ENCODE assay signal across 1 cellular context in the genomic region with DNA sequence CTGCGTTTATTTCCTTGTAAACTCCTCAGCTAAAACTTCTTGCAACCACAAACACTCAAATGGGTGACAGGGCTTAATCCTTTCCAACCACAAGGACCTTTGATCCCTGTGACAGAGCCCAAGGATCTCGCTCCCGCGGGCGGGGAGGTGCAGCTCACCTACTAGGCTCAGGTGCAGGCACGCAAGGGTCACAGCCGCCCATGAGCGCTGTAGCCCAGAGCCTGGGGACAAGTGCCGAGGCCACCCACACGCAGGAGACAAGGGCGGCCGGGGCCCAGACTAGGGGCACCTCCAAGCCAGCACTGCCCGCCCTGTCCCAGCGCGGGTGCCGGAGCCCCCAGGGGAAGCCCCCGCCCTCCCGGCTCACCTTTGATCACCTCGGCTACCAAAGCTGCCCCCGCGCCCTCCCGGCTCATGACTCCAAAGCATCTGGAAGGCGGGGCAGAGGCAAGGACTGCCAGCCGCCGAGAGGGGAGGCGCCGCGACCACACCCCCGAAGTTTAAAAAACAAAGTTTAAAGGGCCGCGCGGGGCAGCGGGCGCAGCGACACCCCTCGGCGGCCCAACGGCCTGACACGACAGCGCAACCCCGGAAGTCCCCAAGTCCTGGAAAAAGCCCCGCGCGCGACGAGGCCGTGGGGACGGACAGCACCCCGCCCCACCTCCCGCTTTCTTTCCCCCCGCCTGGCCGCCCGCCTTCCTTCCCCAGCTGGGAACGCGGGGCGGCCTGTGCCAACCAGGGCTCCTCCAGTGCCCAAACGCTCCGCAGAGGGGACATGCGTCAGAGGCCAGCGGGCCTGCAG.
TF ChIP-seq lines count a peak whose summit lies in the region.

No MANE protein-coding gene starts in this region.

TF ChIP-seq in GM12878, 131 proteins besides CTCF, POLR2A, EP300 and RAD21 (continued from another document and continues in another):
- TF ChIP-seq, protein P1, sequence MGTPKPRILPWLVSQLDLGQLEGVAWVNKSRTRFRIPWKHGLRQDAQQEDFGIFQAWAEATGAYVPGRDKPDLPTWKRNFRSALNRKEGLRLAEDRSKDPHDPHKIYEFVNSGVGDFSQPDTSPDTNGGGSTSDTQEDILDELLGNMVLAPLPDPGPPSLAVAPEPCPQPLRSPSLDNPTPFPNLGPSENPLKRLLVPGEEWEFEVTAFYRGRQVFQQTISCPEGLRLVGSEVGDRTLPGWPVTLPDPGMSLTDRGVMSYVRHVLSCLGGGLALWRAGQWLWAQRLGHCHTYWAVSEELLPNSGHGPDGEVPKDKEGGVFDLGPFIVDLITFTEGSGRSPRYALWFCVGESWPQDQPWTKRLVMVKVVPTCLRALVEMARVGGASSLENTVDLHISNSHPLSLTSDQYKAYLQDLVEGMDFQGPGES (IDR thresholded peaks at IDR 0.05), result no peak
- TF ChIP-seq BCL11A (IDR thresholded peaks at IDR 0.05; ENCODE audit: low read depth, low read length), result no peak
- TF ChIP-seq, protein P2, sequence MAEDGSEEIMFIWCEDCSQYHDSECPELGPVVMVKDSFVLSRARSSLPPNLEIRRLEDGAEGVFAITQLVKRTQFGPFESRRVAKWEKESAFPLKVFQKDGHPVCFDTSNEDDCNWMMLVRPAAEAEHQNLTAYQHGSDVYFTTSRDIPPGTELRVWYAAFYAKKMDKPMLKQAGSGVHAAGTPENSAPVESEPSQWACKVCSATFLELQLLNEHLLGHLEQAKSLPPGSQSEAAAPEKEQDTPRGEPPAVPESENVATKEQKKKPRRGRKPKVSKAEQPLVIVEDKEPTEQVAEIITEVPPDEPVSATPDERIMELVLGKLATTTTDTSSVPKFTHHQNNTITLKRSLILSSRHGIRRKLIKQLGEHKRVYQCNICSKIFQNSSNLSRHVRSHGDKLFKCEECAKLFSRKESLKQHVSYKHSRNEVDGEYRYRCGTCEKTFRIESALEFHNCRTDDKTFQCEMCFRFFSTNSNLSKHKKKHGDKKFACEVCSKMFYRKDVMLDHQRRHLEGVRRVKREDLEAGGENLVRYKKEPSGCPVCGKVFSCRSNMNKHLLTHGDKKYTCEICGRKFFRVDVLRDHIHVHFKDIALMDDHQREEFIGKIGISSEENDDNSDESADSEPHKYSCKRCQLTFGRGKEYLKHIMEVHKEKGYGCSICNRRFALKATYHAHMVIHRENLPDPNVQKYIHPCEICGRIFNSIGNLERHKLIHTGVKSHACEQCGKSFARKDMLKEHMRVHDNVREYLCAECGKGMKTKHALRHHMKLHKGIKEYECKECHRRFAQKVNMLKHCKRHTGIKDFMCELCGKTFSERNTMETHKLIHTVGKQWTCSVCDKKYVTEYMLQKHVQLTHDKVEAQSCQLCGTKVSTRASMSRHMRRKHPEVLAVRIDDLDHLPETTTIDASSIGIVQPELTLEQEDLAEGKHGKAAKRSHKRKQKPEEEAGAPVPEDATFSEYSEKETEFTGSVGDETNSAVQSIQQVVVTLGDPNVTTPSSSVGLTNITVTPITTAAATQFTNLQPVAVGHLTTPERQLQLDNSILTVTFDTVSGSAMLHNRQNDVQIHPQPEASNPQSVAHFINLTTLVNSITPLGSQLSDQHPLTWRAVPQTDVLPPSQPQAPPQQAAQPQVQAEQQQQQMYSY (CRISPR knock-in tag; IDR thresholded peaks at IDR 0.05), result no peak
- TF ChIP-seq RCOR1 (conservative IDR thresholded peaks at IDR 0.05; ENCODE audit: low read depth, low read length), result no peak
- TF ChIP-seq SIN3A (IDR thresholded peaks at IDR 0.05; ENCODE audit: low read depth, low read length), result peak; percentile 90
- TF ChIP-seq POLR2AphosphoS5 (IDR thresholded peaks at IDR 0.05; ENCODE audit: low read length), result peak; percentile 36; the same call in 1 of the 2 replicates
- TF ChIP-seq CEBPB (IDR thresholded peaks at IDR 0.05; ENCODE audit: borderline replicate concordance in 1 of 2, low read depth in 2 of 2, low read length in 2 of 2), result no peak
- TF ChIP-seq BRCA1 (IDR thresholded peaks at IDR 0.05; ENCODE audit: low read depth, low read length), result no peak
- TF ChIP-seq SMARCA5 (IDR thresholded peaks at IDR 0.05), result 0 out of 2 replicates have a peak, but pooled peaks have one; percentile 38
- TF ChIP-seq ASH2L (IDR thresholded peaks at IDR 0.05; ENCODE audit: borderline replicate concordance, low read depth), result no peak
- TF ChIP-seq, protein P3, sequence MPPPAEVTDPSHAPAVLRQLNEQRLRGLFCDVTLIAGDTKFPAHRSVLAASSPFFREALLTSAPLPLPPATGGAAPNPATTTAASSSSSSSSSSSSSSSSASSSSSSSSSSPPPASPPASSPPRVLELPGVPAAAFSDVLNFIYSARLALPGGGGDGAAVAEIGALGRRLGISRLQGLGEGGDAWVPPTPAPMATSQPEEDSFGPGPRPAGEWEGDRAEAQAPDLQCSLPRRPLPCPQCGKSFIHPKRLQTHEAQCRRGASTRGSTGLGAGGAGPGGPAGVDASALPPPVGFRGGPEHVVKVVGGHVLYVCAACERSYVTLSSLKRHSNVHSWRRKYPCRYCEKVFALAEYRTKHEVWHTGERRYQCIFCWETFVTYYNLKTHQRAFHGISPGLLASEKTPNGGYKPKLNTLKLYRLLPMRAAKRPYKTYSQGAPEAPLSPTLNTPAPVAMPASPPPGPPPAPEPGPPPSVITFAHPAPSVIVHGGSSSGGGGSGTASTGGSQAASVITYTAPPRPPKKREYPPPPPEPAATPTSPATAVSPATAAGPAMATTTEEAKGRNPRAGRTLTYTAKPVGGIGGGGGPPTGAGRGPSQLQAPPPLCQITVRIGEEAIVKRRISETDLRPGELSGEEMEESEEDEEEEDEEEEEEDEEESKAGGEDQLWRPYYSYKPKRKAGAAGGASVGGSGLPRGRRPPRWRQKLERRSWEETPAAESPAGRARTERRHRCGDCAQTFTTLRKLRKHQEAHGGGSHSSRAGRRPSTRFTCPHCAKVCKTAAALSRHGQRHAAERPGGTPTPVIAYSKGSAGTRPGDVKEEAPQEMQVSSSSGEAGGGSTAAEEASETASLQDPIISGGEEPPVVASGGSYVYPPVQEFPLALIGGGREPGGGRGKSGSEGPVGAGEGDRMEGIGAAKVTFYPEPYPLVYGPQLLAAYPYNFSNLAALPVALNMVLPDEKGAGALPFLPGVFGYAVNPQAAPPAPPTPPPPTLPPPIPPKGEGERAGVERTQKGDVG (CRISPR knock-in tag; IDR thresholded peaks at IDR 0.05), result no peak
- TF ChIP-seq RFX5 (IDR thresholded peaks at IDR 0.05; ENCODE audit: low read depth, low read length), result no peak
- TF ChIP-seq, protein P4, sequence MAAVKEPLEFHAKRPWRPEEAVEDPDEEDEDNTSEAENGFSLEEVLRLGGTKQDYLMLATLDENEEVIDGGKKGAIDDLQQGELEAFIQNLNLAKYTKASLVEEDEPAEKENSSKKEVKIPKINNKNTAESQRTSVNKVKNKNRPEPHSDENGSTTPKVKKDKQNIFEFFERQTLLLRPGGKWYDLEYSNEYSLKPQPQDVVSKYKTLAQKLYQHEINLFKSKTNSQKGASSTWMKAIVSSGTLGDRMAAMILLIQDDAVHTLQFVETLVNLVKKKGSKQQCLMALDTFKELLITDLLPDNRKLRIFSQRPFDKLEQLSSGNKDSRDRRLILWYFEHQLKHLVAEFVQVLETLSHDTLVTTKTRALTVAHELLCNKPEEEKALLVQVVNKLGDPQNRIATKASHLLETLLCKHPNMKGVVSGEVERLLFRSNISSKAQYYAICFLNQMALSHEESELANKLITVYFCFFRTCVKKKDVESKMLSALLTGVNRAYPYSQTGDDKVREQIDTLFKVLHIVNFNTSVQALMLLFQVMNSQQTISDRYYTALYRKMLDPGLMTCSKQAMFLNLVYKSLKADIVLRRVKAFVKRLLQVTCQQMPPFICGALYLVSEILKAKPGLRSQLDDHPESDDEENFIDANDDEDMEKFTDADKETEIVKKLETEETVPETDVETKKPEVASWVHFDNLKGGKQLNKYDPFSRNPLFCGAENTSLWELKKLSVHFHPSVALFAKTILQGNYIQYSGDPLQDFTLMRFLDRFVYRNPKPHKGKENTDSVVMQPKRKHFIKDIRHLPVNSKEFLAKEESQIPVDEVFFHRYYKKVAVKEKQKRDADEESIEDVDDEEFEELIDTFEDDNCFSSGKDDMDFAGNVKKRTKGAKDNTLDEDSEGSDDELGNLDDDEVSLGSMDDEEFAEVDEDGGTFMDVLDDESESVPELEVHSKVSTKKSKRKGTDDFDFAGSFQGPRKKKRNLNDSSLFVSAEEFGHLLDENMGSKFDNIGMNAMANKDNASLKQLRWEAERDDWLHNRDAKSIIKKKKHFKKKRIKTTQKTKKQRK (IDR thresholded peaks at IDR 0.05; ENCODE audit: low read depth, low read length), result no peak
- TF ChIP-seq, protein P5, sequence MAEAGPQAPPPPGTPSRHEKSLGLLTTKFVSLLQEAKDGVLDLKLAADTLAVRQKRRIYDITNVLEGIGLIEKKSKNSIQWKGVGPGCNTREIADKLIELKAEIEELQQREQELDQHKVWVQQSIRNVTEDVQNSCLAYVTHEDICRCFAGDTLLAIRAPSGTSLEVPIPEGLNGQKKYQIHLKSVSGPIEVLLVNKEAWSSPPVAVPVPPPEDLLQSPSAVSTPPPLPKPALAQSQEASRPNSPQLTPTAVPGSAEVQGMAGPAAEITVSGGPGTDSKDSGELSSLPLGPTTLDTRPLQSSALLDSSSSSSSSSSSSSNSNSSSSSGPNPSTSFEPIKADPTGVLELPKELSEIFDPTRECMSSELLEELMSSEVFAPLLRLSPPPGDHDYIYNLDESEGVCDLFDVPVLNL (IDR thresholded peaks at IDR 0.05; ENCODE audit: low read depth, low read length), result peak; percentile 61; the same call in 1 of the 2 replicates
- TF ChIP-seq NBN (IDR thresholded peaks at IDR 0.05), result peak; percentile 60; the same call in 1 of the 2 replicates
- TF ChIP-seq ZNF24 (IDR thresholded peaks at IDR 0.05), result no peak
- TF ChIP-seq MYB (IDR thresholded peaks at IDR 0.05; ENCODE audit: borderline replicate concordance, low read depth, low read length), result no peak
- TF ChIP-seq SIX5 (IDR thresholded peaks at IDR 0.05; ENCODE audit: low read depth, low read length, severe bottlenecking), result no peak
- TF ChIP-seq, protein P6, sequence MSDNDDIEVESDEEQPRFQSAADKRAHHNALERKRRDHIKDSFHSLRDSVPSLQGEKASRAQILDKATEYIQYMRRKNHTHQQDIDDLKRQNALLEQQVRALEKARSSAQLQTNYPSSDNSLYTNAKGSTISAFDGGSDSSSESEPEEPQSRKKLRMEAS (IDR thresholded peaks at IDR 0.05; ENCODE audit: low read depth, low read length), result no peak; the same call in 1 of the 2 replicates
- peak; percentile 67; the same call in 1 of the 2 replicates for TF ChIP-seq MXI1 (IDR thresholded peaks at IDR 0.05; ENCODE audit: low read depth, low read length)
- TF ChIP-seq SREBF1 (IDR thresholded peaks at IDR 0.05; ENCODE audit: low read length), result no peak
- TF ChIP-seq POU2F2 (IDR thresholded peaks at IDR 0.05; ENCODE audit: borderline replicate concordance, low read depth, low read length), result 0 out of 3 replicates have a peak, but pooled peaks have one; percentile 29
- TF ChIP-seq NR2C1 (IDR thresholded peaks at IDR 0.05), result peak; percentile 5; the same call in 1 of the 2 replicates
- no peak for TF ChIP-seq GABPA (IDR thresholded peaks at IDR 0.05; ENCODE audit: low read depth)
- TF ChIP-seq KAT2A (conservative IDR thresholded peaks at IDR 0.05; ENCODE audit: control insufficient read depth, low read depth, low read length), result no peak
- TF ChIP-seq MTA3 (IDR thresholded peaks at IDR 0.05; ENCODE audit: borderline replicate concordance, low read length), result no peak
- TF ChIP-seq RELA (IDR thresholded peaks at IDR 0.05; ENCODE audit: borderline replicate concordance, partially characterized antibody), result peak; percentile 65
- TF ChIP-seq SUZ12 (IDR thresholded peaks at IDR 0.05; ENCODE audit: unreplicated experiment), result no peak
- TF ChIP-seq CHD4 (IDR thresholded peaks at IDR 0.05), result no peak
- TF ChIP-seq SMC3 (IDR thresholded peaks at IDR 0.05; ENCODE audit: borderline replicate concordance, low read length), result peak; percentile 27; the same call in 1 of the 2 replicates
- TF ChIP-seq, protein P7, sequence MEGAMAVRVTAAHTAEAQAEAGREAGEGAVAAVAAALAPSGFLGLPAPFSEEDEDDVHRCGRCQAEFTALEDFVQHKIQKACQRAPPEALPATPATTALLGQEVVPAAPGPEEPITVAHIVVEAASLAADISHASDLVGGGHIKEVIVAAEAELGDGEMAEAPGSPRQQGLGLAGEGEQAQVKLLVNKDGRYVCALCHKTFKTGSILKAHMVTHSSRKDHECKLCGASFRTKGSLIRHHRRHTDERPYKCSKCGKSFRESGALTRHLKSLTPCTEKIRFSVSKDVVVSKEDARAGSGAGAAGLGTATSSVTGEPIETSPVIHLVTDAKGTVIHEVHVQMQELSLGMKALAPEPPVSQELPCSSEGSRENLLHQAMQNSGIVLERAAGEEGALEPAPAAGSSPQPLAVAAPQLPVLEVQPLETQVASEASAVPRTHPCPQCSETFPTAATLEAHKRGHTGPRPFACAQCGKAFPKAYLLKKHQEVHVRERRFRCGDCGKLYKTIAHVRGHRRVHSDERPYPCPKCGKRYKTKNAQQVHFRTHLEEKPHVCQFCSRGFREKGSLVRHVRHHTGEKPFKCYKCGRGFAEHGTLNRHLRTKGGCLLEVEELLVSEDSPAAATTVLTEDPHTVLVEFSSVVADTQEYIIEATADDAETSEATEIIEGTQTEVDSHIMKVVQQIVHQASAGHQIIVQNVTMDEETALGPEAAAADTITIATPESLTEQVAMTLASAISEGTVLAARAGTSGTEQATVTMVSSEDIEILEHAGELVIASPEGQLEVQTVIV (IDR thresholded peaks at IDR 0.05; ENCODE audit: borderline replicate concordance, partially characterized antibody), result peak; percentile 65
- no peak for TF ChIP-seq NFIC (IDR thresholded peaks at IDR 0.05; ENCODE audit: low read depth, low read length)
- no peak for TF ChIP-seq SREBF2 (IDR thresholded peaks at IDR 0.05; ENCODE audit: low read length)
- no peak for TF ChIP-seq NFYA (IDR thresholded peaks at IDR 0.05; ENCODE audit: borderline replicate concordance, low read depth, low read length)
- TF ChIP-seq FOXM1 (IDR thresholded peaks at IDR 0.05; ENCODE audit: low read depth, low read length), result no peak
- no peak for TF ChIP-seq KDM1A (IDR thresholded peaks at IDR 0.05; ENCODE audit: borderline replicate concordance)
- no peak for TF ChIP-seq NFXL1 (IDR thresholded peaks at IDR 0.05; ENCODE audit: borderline replicate concordance)
- TF ChIP-seq GATAD2B (conservative IDR thresholded peaks at IDR 0.05; ENCODE audit: low read depth), result peak; percentile 85; the same call in 1 of the 2 replicates
- TF ChIP-seq, protein P8, sequence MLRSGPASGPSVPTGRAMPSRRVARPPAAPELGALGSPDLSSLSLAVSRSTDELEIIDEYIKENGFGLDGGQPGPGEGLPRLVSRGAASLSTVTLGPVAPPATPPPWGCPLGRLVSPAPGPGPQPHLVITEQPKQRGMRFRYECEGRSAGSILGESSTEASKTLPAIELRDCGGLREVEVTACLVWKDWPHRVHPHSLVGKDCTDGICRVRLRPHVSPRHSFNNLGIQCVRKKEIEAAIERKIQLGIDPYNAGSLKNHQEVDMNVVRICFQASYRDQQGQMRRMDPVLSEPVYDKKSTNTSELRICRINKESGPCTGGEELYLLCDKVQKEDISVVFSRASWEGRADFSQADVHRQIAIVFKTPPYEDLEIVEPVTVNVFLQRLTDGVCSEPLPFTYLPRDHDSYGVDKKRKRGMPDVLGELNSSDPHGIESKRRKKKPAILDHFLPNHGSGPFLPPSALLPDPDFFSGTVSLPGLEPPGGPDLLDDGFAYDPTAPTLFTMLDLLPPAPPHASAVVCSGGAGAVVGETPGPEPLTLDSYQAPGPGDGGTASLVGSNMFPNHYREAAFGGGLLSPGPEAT (IDR thresholded peaks at IDR 0.05; ENCODE audit: low read depth), result peak; percentile 64; the same call in 1 of the 2 replicates
- TF ChIP-seq LARP7 (IDR thresholded peaks at IDR 0.05), result 0 out of 2 replicates have a peak, but pooled peaks have one; percentile 7
- no peak for TF ChIP-seq CBX3 (IDR thresholded peaks at IDR 0.05; ENCODE audit: borderline replicate concordance, low read depth)
- TF ChIP-seq PAX8 (IDR thresholded peaks at IDR 0.05), result no peak
- no peak for TF ChIP-seq SRF (IDR thresholded peaks at IDR 0.05; ENCODE audit: low read depth in 2 of 2, low read length in 2 of 2)
- TF ChIP-seq RUNX3 (IDR thresholded peaks at IDR 0.05; ENCODE audit: low read length), result peak; percentile 32; the same call in 1 of the 2 replicates
- no peak for TF ChIP-seq KLF5 (IDR thresholded peaks at IDR 0.05; ENCODE audit: partially characterized antibody)
